1 cellular context compared by ENCODE assay signal in genomic region chr19:45772130-45772880, GRCh38.
TF ChIP-seq lines count a peak whose summit lies in the region.

No MANE protein-coding gene starts in this region.

TF ChIP-seq in HCT116, 20 proteins besides CTCF, POLR2A, EP300 and RAD21 (continued from another document):
- TF ChIP-seq TCF7L2 (IDR thresholded peaks at IDR 0.05; ENCODE audit: borderline replicate concordance, extremely low read depth, insufficient read depth, insufficient read length) (no peak), JUND (IDR thresholded peaks at IDR 0.05) (no peak)
TF ChIP-seq in HCT116: peak in this region for 0.
